Comparison of ENCODE assay signal across 12 cellular contexts in the genomic region with DNA sequence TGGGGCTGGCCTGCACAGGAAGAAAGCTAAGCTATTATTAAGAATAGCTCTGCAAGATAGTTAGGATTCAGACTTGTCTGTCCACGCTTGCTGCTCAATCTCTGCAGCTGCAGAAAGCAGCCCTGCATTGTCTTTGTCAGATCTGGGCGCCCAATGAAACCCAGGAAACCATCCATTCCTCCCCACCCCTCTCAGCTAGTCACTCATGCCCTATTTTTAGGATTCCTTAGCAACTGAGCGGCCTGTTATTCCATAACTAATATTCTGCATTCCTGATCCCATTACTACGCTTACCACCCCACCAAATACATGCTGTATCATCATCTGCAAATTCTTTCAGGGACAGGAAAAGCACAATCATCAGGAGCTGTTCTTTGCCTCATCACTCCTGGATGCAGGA. TPM values are rescaled to one million over a fixed set of nuclear protein-coding genes. Genes with fewer than 3 reads are reported as not detected.
A peak's percentile ranks its signal among the peaks of the same experiment; 100 is the strongest.
DNase-seq lines count a peak whose midpoint lies in the region; ATAC-seq and TF ChIP-seq lines count a peak whose summit lies in the region.
"Had no signal": no experiment of that assay in that cellular context is flagged by ENCODE, and none has a peak within 500 bp of the region (broad histone marks: within the 10 kb centered on the region; RNA-seq: fewer than 3 reads in every experiment).

No MANE protein-coding gene starts in this region.

- peak; percentile 86 for ATAC-seq in foreskin keratinocyte
- ATAC-seq in sciatic nerve, result peak; percentile 67

- WGBS in SK-N-SH (ENCODE audit: low lambda C conversion rate), result 16% methylated on average over 4 of the region's 4 CpGs

- TF ChIP-seq EP300 in SK-N-SH (IDR thresholded peaks at IDR 0.05; ENCODE audit: borderline replicate concordance in 1 of 2, low read depth in 1 of 2, low read length in 1 of 2), result peak in 1 of 2 experiments; percentile 59; a peak in 1 of 4 replicates

- no peak overlapping the region for H3K4me3 Mint-ChIP-seq in nephron progenitor cell

- no peaks in the 10 kb centered on the region for H3K36me3 Mint-ChIP-seq in nephron progenitor cell (ENCODE audit: low read depth)

- H3K27me3 ChIP-seq in SK-N-SH (ENCODE audit: insufficient read depth), result no peaks in the 10 kb centered on the region
- peaks cover 2% of the 10 kb centered on the region for H3K27me3 ChIP-seq in foreskin keratinocyte
- H3K27me3 ChIP-seq in effector memory CD4-positive, alpha-beta T cell (replicated peaks; ENCODE audit: control insufficient read depth, insufficient read depth, low read length, poor library complexity, severe bottlenecking), result no peaks in the 10 kb centered on the region

- no peaks in the 10 kb centered on the region for H3K79me2 ChIP-seq in SK-N-SH (ENCODE audit: insufficient read depth)

- H3F3A ChIP-seq in SK-N-SH (replicated peaks; ENCODE audit: insufficient read depth), result peaks cover 34% of the 10 kb centered on the region

- no peak for TF ChIP-seq RAD21 in SK-N-SH (IDR thresholded peaks at IDR 0.05; ENCODE audit: low read length)

- H3K4me1 ChIP-seq in SK-N-SH (ENCODE audit: control insufficient read depth in 1 of 2, insufficient read depth in 2 of 2, low read depth in 1 of 2, low read length in 1 of 2), result peaks cover 0 to 9% of the 10 kb centered on the region in 2 experiments; a peak in 3 of 4 replicates
- H3K4me1 ChIP-seq in foreskin keratinocyte, result peaks cover 3% of the 10 kb centered on the region
- H3K4me1 ChIP-seq in effector memory CD4-positive, alpha-beta T cell (ENCODE audit: control insufficient read depth, insufficient read depth, low read length, poor library complexity, severe bottlenecking), result no peaks in the 10 kb centered on the region

- peak overlapping the region; percentile 67 for H3K4me2 ChIP-seq in SK-N-SH

- peak overlapping the region; percentile 49 for H3K9ac ChIP-seq in SK-N-SH

- intact Hi-C loops in sciatic nerve (cut with DNase I), result no loop called here

- DNase-seq in GM03348 (ENCODE audit: low spot score), result peak; percentile 84
- no peak for DNase-seq in SK-N-SH
- DNase-seq in foreskin keratinocyte, result peak; percentile 72 to 87
- DNase-seq in sciatic nerve (ENCODE audit: low spot score), result no peak
- no peak for DNase-seq in nephron progenitor cell
- DNase-seq in mucosa of gallbladder (ENCODE audit: low spot score), result no peak
- no peak for DNase-seq in effector memory CD4-positive, alpha-beta T cell
- DNase-seq in NCI-H82 (lab: John Stamatoyannopoulos, UW), result no peak
- DNase-seq: activated T-cell treated with anti-CD3 and anti-CD28 coated beads, Interleukin-2, amount 50 U/mL, for 1 hour; COR-L47; NCI-H1105 treated with DMSO at 0.1 percent for 48 hours; T1000 had no signal

- peak overlapping the region; percentile 82; the same call in 1 of the 2 replicates for H2AFZ ChIP-seq in SK-N-SH (ENCODE audit: low read depth)

- H3K9me2 ChIP-seq in SK-N-SH, result no peaks in the 10 kb centered on the region

- H3K27ac ChIP-seq in SK-N-SH (ENCODE audit: low read depth in 2 of 2, low read length in 1 of 2) (peak overlapping the region; percentile 34 to 85; a peak in 3 of 4 replicates), foreskin keratinocyte (no peak overlapping the region)
- no peak overlapping the region for H3K27ac ChIP-seq in effector memory CD4-positive, alpha-beta T cell (ENCODE audit: insufficient read depth, low read length, poor library complexity, severe bottlenecking)

- no peak for TF ChIP-seq CTCF in SK-N-SH (IDR thresholded peaks at IDR 0.05)
- TF ChIP-seq CTCF in foreskin keratinocyte (conservative IDR thresholded peaks at IDR 0.05), result no peak
- no peak for TF ChIP-seq CTCF in nephron progenitor cell (IDR thresholded peaks at IDR 0.05)

- CTCF ChIA-PET in SK-N-SH (lab: Yijun Ruan, JAX), result interaction anchor here (0.8 to 1.4 kb wide), 4 partner anchors 9 to 72 kb away, joined by 3 to 5 read pairs (median 4); no protein-coding TSS in a partner anchor

- H4K20me1 ChIP-seq in SK-N-SH (ENCODE audit: insufficient read depth), result no peaks in the 10 kb centered on the region

- no peaks in the 10 kb centered on the region for H3K9me3 Mint-ChIP-seq in nephron progenitor cell

- peaks cover 13% of the 10 kb centered on the region for H3K4me1 Mint-ChIP-seq in nephron progenitor cell

- no peaks in the 10 kb centered on the region for H3K36me3 ChIP-seq in SK-N-SH (replicated peaks in 1 of 2; ENCODE audit: control insufficient read depth in 1 of 2, insufficient read depth in 2 of 2, low read length in 1 of 2)
- no peaks in the 10 kb centered on the region for H3K36me3 ChIP-seq in effector memory CD4-positive, alpha-beta T cell (ENCODE audit: control insufficient read depth, insufficient read depth, low read length)

- no peak overlapping the region for H3K27ac Mint-ChIP-seq in nephron progenitor cell

- no peaks in the 10 kb centered on the region for H3K9me3 ChIP-seq in SK-N-SH
- no peaks in the 10 kb centered on the region for H3K9me3 ChIP-seq in effector memory CD4-positive, alpha-beta T cell (ENCODE audit: control insufficient read depth, low read length)

- H3K27me3 Mint-ChIP-seq in nephron progenitor cell (ENCODE audit: low read depth, poor library complexity), result peaks cover 4% of the 10 kb centered on the region

- POLR2A ChIA-PET in SK-N-SH (lab: Yijun Ruan, JAX), result no interaction called here

- H3K4me3 ChIP-seq in SK-N-SH (ENCODE audit: low read depth in 2 of 2, low read length in 1 of 2), result no peak overlapping the region
- no peak overlapping the region for H3K4me3 ChIP-seq in effector memory CD4-positive, alpha-beta T cell (ENCODE audit: insufficient read depth, low read depth, low read length, poor library complexity, severe bottlenecking)

TF ChIP-seq in SK-N-SH, 30 proteins besides CTCF, POLR2A, EP300 and RAD21 (continues in another document):
- TF ChIP-seq FOSL2 (IDR thresholded peaks at IDR 0.05; ENCODE audit: borderline replicate concordance, low read depth), result no peak; the same call in 1 of the 2 replicates
- no peak for TF ChIP-seq GABPA (IDR thresholded peaks at IDR 0.05; ENCODE audit: low read depth)
- no peak for TF ChIP-seq SMC3 (IDR thresholded peaks at IDR 0.05; ENCODE audit: low read depth, low read length)
- no peak for TF ChIP-seq YY1 (IDR thresholded peaks at IDR 0.05; ENCODE audit: low read depth)
- TF ChIP-seq CHD2 (IDR thresholded peaks at IDR 0.05; ENCODE audit: low read length, partially characterized antibody), result no peak
- TF ChIP-seq, protein P1, sequence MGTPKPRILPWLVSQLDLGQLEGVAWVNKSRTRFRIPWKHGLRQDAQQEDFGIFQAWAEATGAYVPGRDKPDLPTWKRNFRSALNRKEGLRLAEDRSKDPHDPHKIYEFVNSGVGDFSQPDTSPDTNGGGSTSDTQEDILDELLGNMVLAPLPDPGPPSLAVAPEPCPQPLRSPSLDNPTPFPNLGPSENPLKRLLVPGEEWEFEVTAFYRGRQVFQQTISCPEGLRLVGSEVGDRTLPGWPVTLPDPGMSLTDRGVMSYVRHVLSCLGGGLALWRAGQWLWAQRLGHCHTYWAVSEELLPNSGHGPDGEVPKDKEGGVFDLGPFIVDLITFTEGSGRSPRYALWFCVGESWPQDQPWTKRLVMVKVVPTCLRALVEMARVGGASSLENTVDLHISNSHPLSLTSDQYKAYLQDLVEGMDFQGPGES (IDR thresholded peaks at IDR 0.05; ENCODE audit: low read depth, low read length), result no peak
- TF ChIP-seq, protein P2, sequence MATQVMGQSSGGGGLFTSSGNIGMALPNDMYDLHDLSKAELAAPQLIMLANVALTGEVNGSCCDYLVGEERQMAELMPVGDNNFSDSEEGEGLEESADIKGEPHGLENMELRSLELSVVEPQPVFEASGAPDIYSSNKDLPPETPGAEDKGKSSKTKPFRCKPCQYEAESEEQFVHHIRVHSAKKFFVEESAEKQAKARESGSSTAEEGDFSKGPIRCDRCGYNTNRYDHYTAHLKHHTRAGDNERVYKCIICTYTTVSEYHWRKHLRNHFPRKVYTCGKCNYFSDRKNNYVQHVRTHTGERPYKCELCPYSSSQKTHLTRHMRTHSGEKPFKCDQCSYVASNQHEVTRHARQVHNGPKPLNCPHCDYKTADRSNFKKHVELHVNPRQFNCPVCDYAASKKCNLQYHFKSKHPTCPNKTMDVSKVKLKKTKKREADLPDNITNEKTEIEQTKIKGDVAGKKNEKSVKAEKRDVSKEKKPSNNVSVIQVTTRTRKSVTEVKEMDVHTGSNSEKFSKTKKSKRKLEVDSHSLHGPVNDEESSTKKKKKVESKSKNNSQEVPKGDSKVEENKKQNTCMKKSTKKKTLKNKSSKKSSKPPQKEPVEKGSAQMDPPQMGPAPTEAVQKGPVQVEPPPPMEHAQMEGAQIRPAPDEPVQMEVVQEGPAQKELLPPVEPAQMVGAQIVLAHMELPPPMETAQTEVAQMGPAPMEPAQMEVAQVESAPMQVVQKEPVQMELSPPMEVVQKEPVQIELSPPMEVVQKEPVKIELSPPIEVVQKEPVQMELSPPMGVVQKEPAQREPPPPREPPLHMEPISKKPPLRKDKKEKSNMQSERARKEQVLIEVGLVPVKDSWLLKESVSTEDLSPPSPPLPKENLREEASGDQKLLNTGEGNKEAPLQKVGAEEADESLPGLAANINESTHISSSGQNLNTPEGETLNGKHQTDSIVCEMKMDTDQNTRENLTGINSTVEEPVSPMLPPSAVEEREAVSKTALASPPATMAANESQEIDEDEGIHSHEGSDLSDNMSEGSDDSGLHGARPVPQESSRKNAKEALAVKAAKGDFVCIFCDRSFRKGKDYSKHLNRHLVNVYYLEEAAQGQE (IDR thresholded peaks at IDR 0.05; ENCODE audit: low read depth, low read length), result no peak
- TF ChIP-seq JUND (IDR thresholded peaks at IDR 0.05), result peak; percentile 36; the same call in 1 of the 2 replicates
- TF ChIP-seq, protein P3, sequence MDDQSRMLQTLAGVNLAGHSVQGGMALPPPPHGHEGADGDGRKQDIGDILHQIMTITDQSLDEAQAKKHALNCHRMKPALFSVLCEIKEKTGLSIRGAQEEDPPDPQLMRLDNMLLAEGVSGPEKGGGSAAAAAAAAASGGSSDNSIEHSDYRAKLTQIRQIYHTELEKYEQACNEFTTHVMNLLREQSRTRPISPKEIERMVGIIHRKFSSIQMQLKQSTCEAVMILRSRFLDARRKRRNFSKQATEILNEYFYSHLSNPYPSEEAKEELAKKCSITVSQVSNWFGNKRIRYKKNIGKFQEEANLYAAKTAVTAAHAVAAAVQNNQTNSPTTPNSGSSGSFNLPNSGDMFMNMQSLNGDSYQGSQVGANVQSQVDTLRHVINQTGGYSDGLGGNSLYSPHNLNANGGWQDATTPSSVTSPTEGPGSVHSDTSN (IDR thresholded peaks at IDR 0.05), result 0 out of 2 replicates have a peak, but pooled peaks have one; percentile 34
- TF ChIP-seq, protein P4, sequence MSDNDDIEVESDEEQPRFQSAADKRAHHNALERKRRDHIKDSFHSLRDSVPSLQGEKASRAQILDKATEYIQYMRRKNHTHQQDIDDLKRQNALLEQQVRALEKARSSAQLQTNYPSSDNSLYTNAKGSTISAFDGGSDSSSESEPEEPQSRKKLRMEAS (IDR thresholded peaks at IDR 0.05; ENCODE audit: low read depth), result 0 out of 2 replicates have a peak, but pooled peaks have one; percentile 28

RNA-seq across cellular contexts. Expression of a gene that starts 52.9 kb away (rescaled TPM):
- 5.1 and 6.2 TPM in 2 replicates for polyA plus RNA-seq in SK-N-SH (2012; rRNA removed)
- 4.6 and 5.5 TPM in 2 replicates for polyA plus RNA-seq in SK-N-SH (2012; cell fraction: cytosol; rRNA removed)
- 7.6 and 10.2 TPM in 2 replicates for polyA plus RNA-seq in SK-N-SH (2012; cell fraction: nucleus; rRNA removed)
- 25.7 and 26.6 TPM in 2 replicates for total RNA-seq in foreskin keratinocyte
- 1.5 and 1.7 TPM in 2 replicates for polyA plus RNA-seq in foreskin keratinocyte
- 62.3 TPM for total RNA-seq in sciatic nerve
- total RNA-seq in mucosa of gallbladder, result 39.1 TPM

Comparison
In these comparisons a context has a peak if more than half of its experiments do, and no peak if none do; other contexts are left out.
1. DNase-seq: peak in GM03348 (single experiment) and foreskin keratinocyte (2 of 2); none in SK-N-SH (single experiment), sciatic nerve (single experiment), nephron progenitor cell (single experiment), mucosa of gallbladder (single experiment), effector memory CD4-positive, alpha-beta T cell (0 of 3) and NCI-H82 (single experiment).
2. H3K27ac ChIP-seq: peak in SK-N-SH (2 of 2); none in foreskin keratinocyte (single experiment) and effector memory CD4-positive, alpha-beta T cell (single experiment).